In the genomic region with DNA sequence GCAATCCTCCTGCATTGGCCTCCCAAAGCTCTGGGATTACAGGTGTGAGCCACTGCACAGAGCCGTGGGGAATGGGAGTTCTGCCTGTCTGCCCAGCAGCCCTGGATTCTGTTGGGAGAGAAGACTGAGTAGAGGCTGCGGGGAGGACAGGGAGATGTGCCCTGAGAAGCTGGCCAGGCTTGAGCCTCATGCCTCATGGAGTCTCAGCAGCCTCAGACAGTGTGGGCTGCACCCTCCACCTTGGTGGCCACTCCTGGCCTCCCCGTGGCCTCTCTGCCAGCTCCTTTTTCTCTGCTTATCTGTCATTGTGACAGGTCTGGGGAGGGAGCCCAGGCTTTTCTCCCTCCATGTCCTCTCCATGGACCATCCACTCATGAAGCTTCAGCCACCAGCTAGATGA, we compare ENCODE assay signal across 22 cellular contexts. TPM values are rescaled to one million over a fixed set of nuclear protein-coding genes. Genes with fewer than 3 reads are reported as not detected.
DNase-seq lines count a peak whose midpoint lies in the region; ATAC-seq and TF ChIP-seq lines count a peak whose summit lies in the region.
"Had no signal": no experiment of that assay in that cellular context is flagged by ENCODE, and none has a peak within 500 bp of the region (broad histone marks: within the 10 kb centered on the region; RNA-seq: fewer than 3 reads in every experiment).

No MANE protein-coding gene starts in this region.

- 80 to 90% (median 87%) methylated on average over 2 to 3 of the region's 3 CpGs for WGBS in spleen, 5 donors

- H3K4me3 Mint-ChIP-seq in Caco-2 (ENCODE audit: unreplicated experiment): no peak overlapping the region
- H3K4me3 Mint-ChIP-seq in activated T-helper 17 cell treated with anti-CD3 and anti-CD28 coated beads, Interleukin-2, amount 50 U/mL, for 72 hours: no peak overlapping the region
- H3K4me3 Mint-ChIP-seq in activated CD4-positive, alpha-beta T cell treated with anti-CD3 and anti-CD28 coated beads for 36 hours: no peak overlapping the region
- H3K4me3 Mint-ChIP-seq: CD8-positive, alpha-beta T cell had no signal

- BruUV-seq in Caco-2 (replicated peaks; lab: Mats Ljungman, UMichigan): no TSS peak

- peak overlapping the region; percentile 32 for H3K27ac ChIP-seq in cingulate gyrus (ENCODE audit: low read depth, low read length)
- no peak overlapping the region for H3K27ac ChIP-seq in spleen
- H3K27ac ChIP-seq: BLaER1 treated with 17β-estradiol and CSF1 and Interleukin-3, amounts not matched to agents 10 nM and 100 nM; HL-60; SK-N-MC had no signal

- peaks cover 11% of the 10 kb centered on the region for H3K4me1 Mint-ChIP-seq in Caco-2 (ENCODE audit: low read depth, unreplicated experiment)
- peaks cover 13% of the 10 kb centered on the region for H3K4me1 Mint-ChIP-seq in activated T-helper 17 cell treated with anti-CD3 and anti-CD28 coated beads, Interleukin-2, amount 50 U/mL, for 72 hours
- peaks cover 17% of the 10 kb centered on the region for H3K4me1 Mint-ChIP-seq in activated CD4-positive, alpha-beta T cell treated with anti-CD3 and anti-CD28 coated beads for 36 hours

- H3K4me1 ChIP-seq in Caco-2: peaks cover 1% of the 10 kb centered on the region
- H3K4me1 ChIP-seq in spleen: peaks cover 0 to 13% (median 4%) of the 10 kb centered on the region in 6 donors

- H3K27me3 Mint-ChIP-seq in Caco-2 (ENCODE audit: insufficient read depth, unreplicated experiment): no peaks in the 10 kb centered on the region
- no peaks in the 10 kb centered on the region for H3K27me3 Mint-ChIP-seq in activated T-helper 17 cell treated with anti-CD3 and anti-CD28 coated beads, Interleukin-2, amount 50 U/mL, for 72 hours
- H3K27me3 Mint-ChIP-seq in activated CD4-positive, alpha-beta T cell treated with anti-CD3 and anti-CD28 coated beads for 36 hours: peaks cover 2% of the 10 kb centered on the region

- in situ Hi-C loops in GM13976 (cut with MboI; ENCODE audit: low sequenced_read_pairs, unreplicated experiment): loop anchor here (10.0 kb wide), 1 partner anchor 160 kb away; no protein-coding TSS in a partner anchor

- H3K36me3 Mint-ChIP-seq in Caco-2 (ENCODE audit: insufficient read depth, unreplicated experiment): peaks cover 89% of the 10 kb centered on the region
- no peaks in the 10 kb centered on the region for H3K36me3 Mint-ChIP-seq in activated T-helper 17 cell treated with anti-CD3 and anti-CD28 coated beads, Interleukin-2, amount 50 U/mL, for 72 hours (ENCODE audit: low read depth)
- H3K36me3 Mint-ChIP-seq in activated CD4-positive, alpha-beta T cell treated with anti-CD3 and anti-CD28 coated beads for 36 hours (ENCODE audit: low read depth): no peaks in the 10 kb centered on the region
- H3K36me3 Mint-ChIP-seq: CD8-positive, alpha-beta T cell had no signal

- CTCF ChIA-PET in Caco-2 (lab: Charles Lee): no interaction called here
- CTCF ChIA-PET in activated CD4-positive, alpha-beta T cell treated with anti-CD3 and anti-CD28 coated beads for 36 hours (lab: Charles Lee): interaction anchor here (0.6 to 3.4 kb wide), 3 partner anchors 7 to 177 kb away, joined by 3 to 14 read pairs (median 3); no protein-coding TSS in a partner anchor

- no peak overlapping the region for H3K4me3 ChIP-seq in Caco-2 (ENCODE audit: low read depth, low read length)
- no peak overlapping the region for H3K4me3 ChIP-seq in spleen
- H3K4me3 ChIP-seq: BLaER1 treated with 17β-estradiol and CSF1 and Interleukin-3, amounts not matched to agents 10 nM and 100 nM; SK-N-MC had no signal

- TF ChIP-seq CTCF in Caco-2 (IDR thresholded peaks at IDR 0.05; ENCODE audit: insufficient read depth in 1 of 2, low read depth in 1 of 2, low read length in 1 of 2, severe bottlenecking in 1 of 2, unreplicated experiment in 1 of 2): no peak
- no peak for TF ChIP-seq CTCF in GM13976 (IDR thresholded peaks at IDR 0.05; ENCODE audit: borderline replicate concordance, control extremely low read depth, extremely low read depth, insufficient read depth, missing control alignments)
- no peak for TF ChIP-seq CTCF in spleen (IDR thresholded peaks at IDR 0.05 in 8 of 11, conservative IDR thresholded peaks at IDR 0.05 in 3 of 11)

- POLR2A ChIA-PET in Caco-2 (lab: Charles Lee): no interaction called here
- POLR2A ChIA-PET in activated CD4-positive, alpha-beta T cell treated with anti-CD3 and anti-CD28 coated beads for 36 hours (lab: Charles Lee): no interaction called here

- H3K27me3 ChIP-seq in Caco-2 (replicated peaks; ENCODE audit: control insufficient read depth, insufficient read depth, low read length): no peaks in the 10 kb centered on the region
- H3K27me3 ChIP-seq in spleen (replicated peaks in 1 of 7): peaks cover 0 to 10% (median 0%) of the 10 kb centered on the region in 7 donors
- H3K27me3 ChIP-seq: BLaER1 treated with 17β-estradiol and CSF1 and Interleukin-3, amounts not matched to agents 10 nM and 100 nM had no signal

- H3K36me3 ChIP-seq in Caco-2 (ENCODE audit: control insufficient read depth, insufficient read depth, low read length) (peaks cover 9% of the 10 kb centered on the region), spleen (no peaks in the 10 kb centered on the region)
- H3K36me3 ChIP-seq: BLaER1 treated with 17β-estradiol and CSF1 and Interleukin-3, amounts not matched to agents 10 nM and 100 nM had no signal

- H3K9me3 Mint-ChIP-seq in Caco-2 (ENCODE audit: unreplicated experiment): no peaks in the 10 kb centered on the region
- H3K9me3 Mint-ChIP-seq in activated T-helper 17 cell treated with anti-CD3 and anti-CD28 coated beads, Interleukin-2, amount 50 U/mL, for 72 hours: no peaks in the 10 kb centered on the region
- no peaks in the 10 kb centered on the region for H3K9me3 Mint-ChIP-seq in activated CD4-positive, alpha-beta T cell treated with anti-CD3 and anti-CD28 coated beads for 36 hours (ENCODE audit: low read depth)
- H3K9me3 Mint-ChIP-seq: CD8-positive, alpha-beta T cell had no signal

- H3K9me3 ChIP-seq in Caco-2 (no peaks in the 10 kb centered on the region), spleen (no peaks in the 10 kb centered on the region)

- TF ChIP-seq POLR2A in spleen (IDR thresholded peaks at IDR 0.05): no peak

- intact Hi-C loops in Caco-2 (cut with micrococcal nuclease; ENCODE audit: unreplicated experiment) (no loop called here), spleen (cut with DNase I; ENCODE audit: low total_unique reads) (no loop called here)
- intact Hi-C loops in activated CD4-positive, alpha-beta T cell treated with anti-CD3 and anti-CD28 coated beads for 36 hours (cut with DNase I, micrococcal nuclease): no loop called here

- peak overlapping the region; percentile 5 for H3K27ac Mint-ChIP-seq in Caco-2 (ENCODE audit: unreplicated experiment)
- H3K27ac Mint-ChIP-seq in activated T-helper 17 cell treated with anti-CD3 and anti-CD28 coated beads, Interleukin-2, amount 50 U/mL, for 72 hours: no peak overlapping the region
- no peak overlapping the region for H3K27ac Mint-ChIP-seq in activated CD4-positive, alpha-beta T cell treated with anti-CD3 and anti-CD28 coated beads for 36 hours
- H3K27ac Mint-ChIP-seq: CD8-positive, alpha-beta T cell had no signal

- no peak for ATAC-seq in activated T-helper 17 cell treated with anti-CD3 and anti-CD28 coated beads, Interleukin-2, amount 50 U/mL, for 72 hours (replicated peaks)
- no peak for ATAC-seq in activated CD4-positive, alpha-beta T cell treated with anti-CD3 and anti-CD28 coated beads for 36 hours
- ATAC-seq: CD8-positive, alpha-beta T cell; HepG2 had no signal

- DNase-seq in Caco-2: no peak
- peak; percentile 13 for DNase-seq in GM13976 (ENCODE audit: low spot score)
- DNase-seq in spleen: peak; percentile 37
- no peak for DNase-seq in activated CD4-positive, alpha-beta T cell treated with anti-CD3 and anti-CD28 coated beads for 36 hours
- DNase-seq in stimulated activated CD4-positive, alpha-beta T cell treated with anti-CD3 and anti-CD28 coated beads, Interleukin-12 subunit alpha, Interleukin-12 subunit beta, amount 100 ng/mL, for 4 hours: no peak
- DNase-seq: CD8-positive, alpha-beta T cell; GDM1; KBM-7; MM.1S; NCI-H1048; NCI-H1417 treated with DMSO at 0.1 percent for 48 hours; NCI-H187; NCI-H446; NCI-H526; SHP77 treated with DMSO at 0.1 percent for 48 hours had no signal

RNA-seq across cellular contexts. Expression of gene DKK3, which starts 43.2 kb away (rescaled TPM):
- total RNA-seq in Caco-2 (2022): 156 and 165 TPM in 2 replicates
- 100 to 1,000 TPM in 1 of 7 donors, 10 to 100 TPM in 6; 26.9 to 111 (median 53.2) TPM for total RNA-seq in spleen
- polyA plus RNA-seq in spleen: 10 to 100 TPM in 2 of 3 donors, 1 to 10 TPM in 1; 8.6 to 14.2 (median 12.3) TPM
- not detected for total RNA-seq in activated T-helper 17 cell treated with anti-CD3 and anti-CD28 coated beads, Interleukin-2, amount 50 U/mL, for 72 hours
- not detected for total RNA-seq in activated CD4-positive, alpha-beta T cell treated with anti-CD3 and anti-CD28 coated beads for 36 hours
- total RNA-seq: HT-29 had no signal

Comparison
In these comparisons a context has a peak if more than half of its experiments do, and no peak if none do; other contexts are left out.
1. DNase-seq: peak in GM13976 (single experiment) and spleen (single experiment); none in Caco-2 (0 of 2), activated CD4-positive, alpha-beta T cell treated with anti-CD3 and anti-CD28 coated beads for 36 hours (single experiment) and stimulated activated CD4-positive, alpha-beta T cell treated with anti-CD3 and anti-CD28 coated beads, Interleukin-12 subunit alpha, Interleukin-12 subunit beta, amount 100 ng/mL, for 4 hours (single experiment).
2. RNA of gene DKK3, which starts 43.2 kb away (total RNA-seq): 156 to 165 TPM in Caco-2 and 26.9 to 111 TPM in spleen; not detected in activated T-helper 17 cell treated with anti-CD3 and anti-CD28 coated beads, Interleukin-2, amount 50 U/mL, for 72 hours and not detected in activated CD4-positive, alpha-beta T cell treated with anti-CD3 and anti-CD28 coated beads for 36 hours; every median in the first group is over 10 times any median in the second.